19 cellular contexts compared by ENCODE assay signal in genomic region chr7:96416599-96416998, GRCh38.
DNase-seq lines count a peak whose midpoint lies in the region; ATAC-seq and TF ChIP-seq lines count a peak whose summit lies in the region.
"Had no signal": no experiment of that assay in that cellular context is flagged by ENCODE, and none has a peak within 500 bp of the region (broad histone marks: within the 10 kb centered on the region; RNA-seq: fewer than 3 reads in every experiment).

No MANE protein-coding gene starts in this region.

- H3K4me3 ChIP-seq in SK-N-SH (ENCODE audit: low read depth in 2 of 2, low read length in 1 of 2) = no peak overlapping the region
- no peak overlapping the region for H3K4me3 ChIP-seq in osteoblast (ENCODE audit: insufficient read depth, low read length)

- no peaks in the 10 kb centered on the region for H4K20me1 ChIP-seq in SK-N-SH (ENCODE audit: insufficient read depth)
- no peaks in the 10 kb centered on the region for H4K20me1 ChIP-seq in osteoblast (ENCODE audit: insufficient read depth, low read length)

- TF ChIP-seq EP300 in SK-N-SH (IDR thresholded peaks at IDR 0.05; ENCODE audit: borderline replicate concordance in 1 of 2, low read depth in 1 of 2, low read length in 1 of 2) = peak in 1 of 2 experiments; percentile 56; a peak in 2 of 4 replicates

- DNase-seq in NCI-H748 treated with DMSO at 0.1 percent for 48 hours (lab: John Stamatoyannopoulos, UW) = peak; percentile 33
- DNase-seq in SK-N-SH = peak; percentile 44
- peak; percentile 19 for DNase-seq in left kidney (ENCODE audit: low read depth, low spot score)
- DNase-seq in sciatic nerve (ENCODE audit: low spot score) = no peak
- DNase-seq in osteoblast (ENCODE audit: insufficient read length, low spot score, missing footprints) = no peak
- no peak for DNase-seq in ureter (ENCODE audit: low spot score)
- DNase-seq: ACHN, DMS79, GOT3, NCI-H1436, NCI-H2029 treated with DMSO at 0.1 percent for 48 hours, NCI-H2171, NCI-H526, OCI-M1, Right ventricle myocardium superior had no signal

- ATAC-seq in sciatic nerve (peak; percentile 83), esophagus mucosa (no peak)
- ATAC-seq: HCT116 had no signal

- H3K27ac ChIP-seq in SK-N-SH (ENCODE audit: low read depth in 2 of 2, low read length in 1 of 2) = peak overlapping the region in 1 of 2 experiments; percentile 67; a peak in 1 of 4 replicates
- H3K27ac ChIP-seq in osteoblast (ENCODE audit: low read depth, low read length) = no peak overlapping the region
- H3K27ac ChIP-seq: C4-2B, KMS-11 had no signal

- H3K36me3 ChIP-seq in SK-N-SH (replicated peaks in 1 of 2; ENCODE audit: control insufficient read depth in 1 of 2, insufficient read depth in 2 of 2, low read length in 1 of 2) (no peaks in the 10 kb centered on the region), osteoblast (ENCODE audit: insufficient read depth, low read length) (no peaks in the 10 kb centered on the region)

- H3K27me3 ChIP-seq in SK-N-SH (ENCODE audit: insufficient read depth) = no peaks in the 10 kb centered on the region
- H3K27me3 ChIP-seq in osteoblast (ENCODE audit: insufficient read depth, low read length) = no peaks in the 10 kb centered on the region

- POLR2A ChIA-PET in SK-N-SH (lab: Yijun Ruan, JAX) = no interaction called here

- CTCF ChIA-PET in SK-N-SH (lab: Yijun Ruan, JAX) = interaction anchor here (1.2 to 10.3 kb wide), 9 partner anchors 9 to 610 kb away, joined by 3 to 130 read pairs (median 7); partner anchors contain the start of gene DLX5

- H2AFZ ChIP-seq in SK-N-SH (ENCODE audit: low read depth) = no peak overlapping the region
- no peak overlapping the region for H2AFZ ChIP-seq in osteoblast (ENCODE audit: low read length)

- H3K9ac ChIP-seq in SK-N-SH = no peak overlapping the region
- H3K9ac ChIP-seq: KMS-11 had no signal

- H3F3A ChIP-seq in SK-N-SH (replicated peaks; ENCODE audit: insufficient read depth) = no peaks in the 10 kb centered on the region

- no peaks in the 10 kb centered on the region for H3K9me2 ChIP-seq in SK-N-SH

- H3K4me2 ChIP-seq in SK-N-SH (no peak overlapping the region), osteoblast (ENCODE audit: insufficient read depth, low read length) (no peak overlapping the region)
- H3K4me2 ChIP-seq: KMS-11 had no signal

- no peaks in the 10 kb centered on the region for H3K9me3 ChIP-seq in SK-N-SH
- H3K9me3 ChIP-seq in osteoblast (ENCODE audit: low read depth, low read length) = no peaks in the 10 kb centered on the region

- H3K79me2 ChIP-seq in SK-N-SH (ENCODE audit: insufficient read depth) (no peaks in the 10 kb centered on the region), osteoblast (ENCODE audit: insufficient read depth, low read length) (no peaks in the 10 kb centered on the region)

- H3K4me1 ChIP-seq in SK-N-SH (ENCODE audit: control insufficient read depth in 1 of 2, insufficient read depth in 2 of 2, low read depth in 1 of 2, low read length in 1 of 2) (peaks cover 0 to 12% of the 10 kb centered on the region in 2 experiments; a peak in 2 of 4 replicates), osteoblast (ENCODE audit: insufficient read depth, low read length) (no peaks in the 10 kb centered on the region)

- WGBS in SK-N-SH (ENCODE audit: low lambda C conversion rate) = 0% methylated on average over 1 of the region's 1 CpG

- no peak for TF ChIP-seq RAD21 in SK-N-SH (IDR thresholded peaks at IDR 0.05; ENCODE audit: low read length)

- intact Hi-C loops in sciatic nerve (cut with DNase I) = no loop called here

- no peak for TF ChIP-seq CTCF in SK-N-SH (IDR thresholded peaks at IDR 0.05)
- TF ChIP-seq CTCF in osteoblast (IDR thresholded peaks at IDR 0.05; ENCODE audit: extremely low read depth, low read depth, low read length) = no peak

TF ChIP-seq in SK-N-SH, 30 proteins besides CTCF, POLR2A, EP300 and RAD21:
- TF ChIP-seq FOSL2 (IDR thresholded peaks at IDR 0.05; ENCODE audit: borderline replicate concordance, low read depth) (no peak), GATA2 (CRISPR knock-in tag; IDR thresholded peaks at IDR 0.05) (peak; percentile 12; the same call in 1 of the 2 replicates)

Comparison
In these comparisons a context has a peak if more than half of its experiments do, and no peak if none do; other contexts are left out.
1. DNase-seq: peak in NCI-H748 treated with DMSO at 0.1 percent for 48 hours (single experiment), SK-N-SH (single experiment) and left kidney (single experiment); none in sciatic nerve (single experiment), osteoblast (single experiment) and ureter (single experiment).